Comparison of ENCODE assay signal across 9 cellular contexts in genomic region chr3:189563841-189564563, GRCh38.
DNase-seq lines count a peak whose midpoint lies in the region; ATAC-seq and TF ChIP-seq lines count a peak whose summit lies in the region.
"Had no signal": no experiment of that assay in that cellular context is flagged by ENCODE, and none has a peak within 500 bp of the region (broad histone marks: within the 10 kb centered on the region; RNA-seq: fewer than 3 reads in every experiment).

No MANE protein-coding gene starts in this region.

- no peaks in the 10 kb centered on the region for H3K36me3 Mint-ChIP-seq in immature natural killer cell

- H3K4me3 ChIP-seq in brain microvascular endothelial cell (ENCODE audit: low read depth, low read length) = no peak overlapping the region

- TF ChIP-seq CTCF in brain microvascular endothelial cell (IDR thresholded peaks at IDR 0.05; ENCODE audit: low read depth, low read length, missing control alignments) = no peak

- no peak overlapping the region for H3K27ac ChIP-seq in brain microvascular endothelial cell
- H3K27ac ChIP-seq: VCaP had no signal

- no peaks in the 10 kb centered on the region for H3K27me3 Mint-ChIP-seq in immature natural killer cell (ENCODE audit: low read depth in 3 of 3)

- no peaks in the 10 kb centered on the region for H3K9me3 Mint-ChIP-seq in immature natural killer cell

- DNase-seq in MV-4-11 (lab: John Stamatoyannopoulos, UW) (peak; percentile 62), brain microvascular endothelial cell (peak; percentile 77), stromal cell of bone marrow (ENCODE audit: low read depth) (peak; percentile 88), immature natural killer cell (no peak), activated gamma-delta T cell (lab: John Stamatoyannopoulos, UW) (no peak), cerebellum (ENCODE audit: low spot score) (no peak)

- H3K36me3 ChIP-seq in brain microvascular endothelial cell (replicated peaks) = no peaks in the 10 kb centered on the region

- ATAC-seq in GM18868 (IDR thresholded peaks at IDR 0.05; ENCODE audit: unreplicated experiment) (peak; percentile 68), HG02571 (IDR thresholded peaks at IDR 0.05; ENCODE audit: unreplicated experiment) (peak; percentile 77)

- in situ Hi-C loops in brain microvascular endothelial cell (cut with HindIII; ENCODE audit: low pct_ligation_motif_present, low sequenced_read_pairs) = no loop called here

- no peak overlapping the region for H3K4me3 Mint-ChIP-seq in immature natural killer cell

- H3K4me1 Mint-ChIP-seq in immature natural killer cell = no peaks in the 10 kb centered on the region

- no peaks in the 10 kb centered on the region for H3K27me3 ChIP-seq in brain microvascular endothelial cell (replicated peaks)

- no peak overlapping the region for H3K27ac Mint-ChIP-seq in immature natural killer cell

Comparison
In these comparisons a context has a peak if more than half of its experiments do, and no peak if none do; other contexts are left out.
1. DNase-seq: peak in MV-4-11 (single experiment), brain microvascular endothelial cell (single experiment) and stromal cell of bone marrow (single experiment); none in immature natural killer cell (0 of 3), activated gamma-delta T cell (single experiment) and cerebellum (single experiment).